ENCODE assay signal across 8 cellular contexts in the genomic region with DNA sequence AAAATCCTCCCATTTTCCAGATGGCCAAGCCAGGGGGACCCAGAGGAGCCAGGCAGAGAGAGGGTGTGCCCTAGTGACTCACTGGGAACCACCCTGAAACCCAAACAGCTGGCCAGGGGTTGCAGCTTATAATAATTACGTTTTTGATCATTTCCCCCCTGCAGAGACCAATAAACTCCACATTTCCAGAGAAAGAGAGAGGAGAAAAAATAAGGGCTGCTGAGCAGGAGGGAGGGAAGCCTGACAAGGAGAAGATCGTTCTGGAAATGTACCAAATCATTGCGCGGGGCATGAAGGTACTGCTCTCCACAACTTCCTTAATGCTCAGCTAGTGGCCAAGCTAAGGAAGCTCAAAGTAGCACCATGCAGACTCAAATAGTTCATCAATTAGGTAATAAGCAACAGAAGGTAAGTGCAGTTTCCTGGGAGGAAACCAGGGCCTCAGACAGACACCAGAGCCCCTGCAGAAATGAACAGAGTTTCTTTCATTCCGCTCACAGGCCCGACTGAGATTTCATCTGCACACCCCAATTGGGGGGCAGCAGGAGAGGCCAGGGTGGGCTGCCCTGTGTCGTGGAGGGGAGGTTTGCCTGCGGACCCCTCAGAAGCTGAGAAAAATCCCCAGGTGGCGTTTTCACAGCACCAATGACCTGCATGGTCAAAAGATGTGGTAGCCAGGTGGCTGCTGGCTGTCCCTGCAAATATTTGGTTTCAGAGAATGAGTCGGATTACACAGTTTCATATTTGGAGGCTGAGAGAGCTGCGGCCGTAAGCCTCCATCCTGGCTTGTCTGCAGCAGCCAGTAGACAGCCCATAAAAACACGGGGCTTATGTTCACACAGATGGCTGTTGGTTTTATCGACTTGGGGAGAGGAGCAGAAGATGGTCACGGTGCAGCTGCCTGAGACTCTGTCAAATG.
DNase-seq lines count a peak whose midpoint lies in the region; ATAC-seq and TF ChIP-seq lines count a peak whose summit lies in the region.

No MANE protein-coding gene starts in this region.

- peak; percentile 60 for ATAC-seq in GM21423 (IDR thresholded peaks at IDR 0.05; ENCODE audit: unreplicated experiment)
- ATAC-seq in HG02885 (IDR thresholded peaks at IDR 0.05; ENCODE audit: poor library complexity, unreplicated experiment) = no peak

- no peaks in the 10 kb centered on the region for H3K79me2 ChIP-seq in neural progenitor cell (ENCODE audit: low read depth)

- H3K27me3 Mint-ChIP-seq in Calu3 (ENCODE audit: unreplicated experiment) (peaks cover 26% of the 10 kb centered on the region), neural progenitor cell (ENCODE audit: insufficient read depth, low read depth) (peaks cover 13% of the 10 kb centered on the region)

- no peak overlapping the region for H2AFZ ChIP-seq in neural progenitor cell (replicated peaks)

- H3K36me3 Mint-ChIP-seq in Calu3 (ENCODE audit: insufficient read depth, unreplicated experiment) = peaks cover 24% of the 10 kb centered on the region
- H3K36me3 Mint-ChIP-seq in neural progenitor cell = no peaks in the 10 kb centered on the region

- CTCF ChIA-PET in Calu3 (lab: Charles Lee) = interaction anchor here (0.8 to 3.7 kb wide), 6 partner anchors 31 to 708 kb away, joined by 3 to 18 read pairs (median 4); partner anchors contain the start of gene ZNF438

- H3K4me1 Mint-ChIP-seq in Calu3 (ENCODE audit: low read depth, unreplicated experiment) (peaks cover 26% of the 10 kb centered on the region), neural progenitor cell (peaks cover 31% of the 10 kb centered on the region)

- no peak for TF ChIP-seq POLR2A in stomach (IDR thresholded peaks at IDR 0.05)

- H3K4me3 ChIP-seq in epithelial cell of proximal tubule (ENCODE audit: low read depth, low read length) = no peak overlapping the region
- H3K4me3 ChIP-seq in stomach = no peak overlapping the region
- H3K4me3 ChIP-seq in neural progenitor cell = no peak overlapping the region

- H3K4me1 ChIP-seq in stomach = peaks cover 8 to 40% (median 23%) of the 10 kb centered on the region in 4 donors
- peaks cover 9% of the 10 kb centered on the region for H3K4me1 ChIP-seq in neural progenitor cell

- intact Hi-C loops in Calu3 (cut with micrococcal nuclease; ENCODE audit: unreplicated experiment) (loop anchor here (5.0 to 10.0 kb wide), 3 partner anchors 249 to 562 kb away; partner anchors contain the start of gene ZNF438), stomach (cut with DNase I; ENCODE audit: low total_unique reads) (loop anchor here (10.0 kb wide), 1 partner anchor 992 kb away; no protein-coding TSS in a partner anchor)

- H3K4me3 Mint-ChIP-seq in Calu3 (ENCODE audit: low read depth, unreplicated experiment) = peak overlapping the region; percentile 69
- no peak overlapping the region for H3K4me3 Mint-ChIP-seq in neural progenitor cell

- no peaks in the 10 kb centered on the region for H3K9me3 ChIP-seq in stomach
- H3K9me3 ChIP-seq in neural progenitor cell (ENCODE audit: low read depth) = no peaks in the 10 kb centered on the region

- peaks cover 21% of the 10 kb centered on the region for H3F3A ChIP-seq in neural progenitor cell (ENCODE audit: low read depth)

- H3K9ac ChIP-seq in neural progenitor cell = no peak overlapping the region

- BruUV-seq in Calu3 (replicated peaks; lab: Mats Ljungman, UMichigan) = no TSS peak

- no peak overlapping the region for H3K4me2 ChIP-seq in neural progenitor cell

- H3K27me3 ChIP-seq in stomach (no peaks in the 10 kb centered on the region), neural progenitor cell (no peaks in the 10 kb centered on the region)

- H3K27ac ChIP-seq in stomach = peak overlapping the region; percentile 13 to 99 (median 92)
- no peak overlapping the region for H3K27ac ChIP-seq in neural progenitor cell

- no peaks in the 10 kb centered on the region for H3K36me3 ChIP-seq in stomach
- no peaks in the 10 kb centered on the region for H3K36me3 ChIP-seq in neural progenitor cell

- DNase-seq in Calu3 (peak; percentile 18), MV-4-11 (lab: John Stamatoyannopoulos, UW) (peak; percentile 53), epithelial cell of proximal tubule (ENCODE audit: low read depth) (peak; percentile 26), stomach (no peak), neural progenitor cell (ENCODE audit: low spot score) (no peak), NCI-H2196 (lab: John Stamatoyannopoulos, UW; ENCODE audit: unreplicated experiment) (no peak)

- TF ChIP-seq CTCF in Calu3 (IDR thresholded peaks at IDR 0.05; ENCODE audit: unreplicated experiment) = no peak
- peak; percentile 6 for TF ChIP-seq CTCF in epithelial cell of proximal tubule (conservative IDR thresholded peaks at IDR 0.05; ENCODE audit: low read depth, low read length)
- no peak for TF ChIP-seq CTCF in stomach (IDR thresholded peaks at IDR 0.05)
- TF ChIP-seq CTCF in neural progenitor cell (IDR thresholded peaks at IDR 0.05) = no peak

- H3K9me3 Mint-ChIP-seq in Calu3 (ENCODE audit: low read depth, unreplicated experiment) = no peaks in the 10 kb centered on the region
- no peaks in the 10 kb centered on the region for H3K9me3 Mint-ChIP-seq in neural progenitor cell

- no peak for TF ChIP-seq EP300 in stomach (IDR thresholded peaks at IDR 0.05)

- H3K27ac Mint-ChIP-seq in Calu3 (ENCODE audit: unreplicated experiment) (no peak overlapping the region), neural progenitor cell (no peak overlapping the region)

- WGBS in stomach, 5 donors = 52 to 66% (median 62%) methylated on average over 15 of the region's 15 CpGs

- no peaks in the 10 kb centered on the region for H4K20me1 ChIP-seq in neural progenitor cell (ENCODE audit: low read depth)

Comparison
In these comparisons a context has a peak if more than half of its experiments do, and no peak if none do; other contexts are left out.
1. DNase-seq: peak in Calu3 (single experiment), MV-4-11 (single experiment) and epithelial cell of proximal tubule (single experiment); none in stomach (single experiment), neural progenitor cell (single experiment) and NCI-H2196 (single experiment).